In the genomic region with DNA sequence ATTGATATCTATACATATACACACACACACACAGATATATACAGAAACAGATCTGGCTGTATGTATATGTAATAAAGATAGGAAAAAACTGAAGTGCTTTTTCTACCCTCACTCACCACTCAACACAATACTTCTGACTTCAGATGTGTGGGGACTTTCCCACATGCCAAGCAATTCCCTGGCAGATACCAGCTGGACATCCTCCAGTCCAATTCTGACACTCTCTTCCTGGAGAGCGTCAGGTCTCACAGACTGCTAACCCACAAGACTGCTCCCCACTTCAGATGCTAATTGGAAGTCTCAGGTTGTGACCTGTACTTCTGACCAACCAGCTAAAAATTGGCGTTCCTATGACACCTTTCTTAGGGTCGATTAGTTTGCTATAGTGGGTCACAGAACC, we compare ENCODE assay signal across 26 cellular contexts.
DNase-seq lines count a peak whose midpoint lies in the region; ATAC-seq and TF ChIP-seq lines count a peak whose summit lies in the region.
"Had no signal": no experiment of that assay in that cellular context is flagged by ENCODE, and none has a peak within 500 bp of the region (broad histone marks: within the 10 kb centered on the region; RNA-seq: fewer than 3 reads in every experiment).

No MANE protein-coding gene starts in this region.

- peaks cover 57 to 61% of the 10 kb centered on the region in 2 experiments for H3K4me1 ChIP-seq in neutrophil (ENCODE audit: control insufficient read depth in 1 of 2, insufficient read depth in 1 of 2, low read depth in 1 of 2, low read length in 1 of 2)
- H3K4me1 ChIP-seq in aorta (ENCODE audit: control insufficient read depth in 1 of 2, insufficient read depth in 2 of 2, low read length in 2 of 2) = peaks cover 0 to 2% of the 10 kb centered on the region in 2 donors
- H3K4me1 ChIP-seq: prostate gland, SJSA1 had no signal

- H3K9me3 ChIP-seq in neutrophil (no peaks in the 10 kb centered on the region), aorta (ENCODE audit: control insufficient read depth, low read length) (no peaks in the 10 kb centered on the region)
- H3K9me3 ChIP-seq: esophagus muscularis mucosa, lower lobe of right lung, prostate gland, SJSA1, thoracic aorta had no signal

- H3K27me3 ChIP-seq in neutrophil (no peaks in the 10 kb centered on the region), aorta (ENCODE audit: control insufficient read depth in 1 of 2, insufficient read depth in 2 of 2, low read length in 1 of 2) (no peaks in the 10 kb centered on the region)
- H3K27me3 ChIP-seq: esophagus muscularis mucosa, SJSA1 had no signal

- H3K27ac ChIP-seq in neutrophil (peak overlapping the region; percentile 44), aorta (ENCODE audit: low read depth in 1 of 2, low read length in 2 of 2) (no peak overlapping the region)
- H3K27ac ChIP-seq: esophagus muscularis mucosa, lower lobe of right lung, prostate gland, SJSA1, thoracic aorta had no signal

- CTCF ChIA-PET in activated CD4-positive, alpha-beta T cell treated with anti-CD3 and anti-CD28 coated beads for 36 hours (lab: Charles Lee) = interaction anchor here (1.1 kb wide), 1 partner anchor 8 kb away, joined by 4 read pairs; no protein-coding TSS in a partner anchor

- H3K36me3 Mint-ChIP-seq in IgD-negative memory B cell = peaks cover 12% of the 10 kb centered on the region
- H3K36me3 Mint-ChIP-seq in activated CD4-positive, alpha-beta T cell treated with anti-CD3 and anti-CD28 coated beads for 36 hours (ENCODE audit: low read depth) = peaks cover 14% of the 10 kb centered on the region

- H3K36me3 ChIP-seq in neutrophil (no peaks in the 10 kb centered on the region), aorta (ENCODE audit: control insufficient read depth in 1 of 2, insufficient read depth in 2 of 2, low read length in 1 of 2) (no peaks in the 10 kb centered on the region)
- H3K36me3 ChIP-seq: lower lobe of right lung, prostate gland, SJSA1, thoracic aorta had no signal

- peak; percentile 69 for DNase-seq in GM12865 (ENCODE audit: low read depth)
- DNase-seq in glomerular visceral epithelial cell (ENCODE audit: extremely low spot score) = peak; percentile 47
- DNase-seq in aorta = no peak
- no peak for DNase-seq in ureter (ENCODE audit: low spot score)
- no peak for DNase-seq in activated CD4-positive, alpha-beta T cell treated with anti-CD3 and anti-CD28 coated beads for 36 hours
- DNase-seq: activated naive CD4-positive, alpha-beta T cell; activated T-cell treated with anti-CD3 and anti-CD28 coated beads, Interleukin-2, amount 50 U/mL, for 4 hours; foreskin melanocyte; islet precursor cell; lower lobe of right lung; MM.1S; NCI-H1417 treated with DMSO at 0.1 percent for 48 hours; NCI-H510A treated with DMSO at 0.1 percent for 48 hours; small intestine; stimulated activated CD4-positive, alpha-beta T cell treated with anti-CD3 and anti-CD28 coated beads, Interleukin-2, amount 100 ng/mL, for 24 hours had no signal

- H3K4me1 Mint-ChIP-seq in IgD-negative memory B cell = peaks cover 47 to 57% (median 54%) of the 10 kb centered on the region in 3 donors
- H3K4me1 Mint-ChIP-seq in activated CD4-positive, alpha-beta T cell treated with anti-CD3 and anti-CD28 coated beads for 36 hours = peaks cover 5% of the 10 kb centered on the region
- H3K4me1 Mint-ChIP-seq: brain had no signal

- H3K4me3 ChIP-seq in GM12865 (ENCODE audit: low read depth, low read length) (no peak overlapping the region), neutrophil (ENCODE audit: low read depth in 1 of 2, low read length in 1 of 2) (no peak overlapping the region), aorta (ENCODE audit: low read length in 2 of 2) (no peak overlapping the region)
- H3K4me3 ChIP-seq: esophagus muscularis mucosa, GM23338, K562, lower lobe of right lung, prostate gland, SJSA1, thoracic aorta had no signal

- H3K27me3 Mint-ChIP-seq in IgD-negative memory B cell = no peaks in the 10 kb centered on the region
- H3K27me3 Mint-ChIP-seq in activated CD4-positive, alpha-beta T cell treated with anti-CD3 and anti-CD28 coated beads for 36 hours = no peaks in the 10 kb centered on the region
- H3K27me3 Mint-ChIP-seq: brain had no signal

- no peak overlapping the region for H3K4me3 Mint-ChIP-seq in IgD-negative memory B cell
- no peak overlapping the region for H3K4me3 Mint-ChIP-seq in activated CD4-positive, alpha-beta T cell treated with anti-CD3 and anti-CD28 coated beads for 36 hours
- H3K4me3 Mint-ChIP-seq: activated T-cell treated with anti-CD3 and anti-CD28 coated beads, Interleukin-2, amount 50 U/mL, for 4 hours; brain; CD14-positive monocyte; GM23338 had no signal

- peaks cover 0 to 2% (median 0%) of the 10 kb centered on the region in 3 donors for H3K9me3 Mint-ChIP-seq in IgD-negative memory B cell
- no peaks in the 10 kb centered on the region for H3K9me3 Mint-ChIP-seq in activated CD4-positive, alpha-beta T cell treated with anti-CD3 and anti-CD28 coated beads for 36 hours (ENCODE audit: low read depth)
- H3K9me3 Mint-ChIP-seq: activated T-cell treated with anti-CD3 and anti-CD28 coated beads, Interleukin-2, amount 50 U/mL, for 4 hours; GM23338 had no signal

- intact Hi-C loops in aorta (cut with DNase I) = no loop called here
- intact Hi-C loops in activated CD4-positive, alpha-beta T cell treated with anti-CD3 and anti-CD28 coated beads for 36 hours (cut with DNase I, micrococcal nuclease) = no loop called here

- ATAC-seq in aorta (ENCODE audit: low FRiP score) = no peak
- no peak for ATAC-seq in activated CD4-positive, alpha-beta T cell treated with anti-CD3 and anti-CD28 coated beads for 36 hours
- ATAC-seq: activated T-cell treated with anti-CD3 and anti-CD28 coated beads, Interleukin-2, amount 50 U/mL, for 4 hours; GM23338; K562; Panc1 had no signal

- POLR2A ChIA-PET in activated CD4-positive, alpha-beta T cell treated with anti-CD3 and anti-CD28 coated beads for 36 hours (lab: Charles Lee) = no interaction called here

- peak overlapping the region; percentile 22 to 61 (median 49) for H3K27ac Mint-ChIP-seq in IgD-negative memory B cell
- no peak overlapping the region for H3K27ac Mint-ChIP-seq in activated CD4-positive, alpha-beta T cell treated with anti-CD3 and anti-CD28 coated beads for 36 hours
- H3K27ac Mint-ChIP-seq: brain, GM23338 had no signal

- 64 to 67% methylated on average over 3 of the region's 3 CpGs for WGBS in aorta, 2 donors

- TF ChIP-seq CTCF in GM12865 (IDR thresholded peaks at IDR 0.05; ENCODE audit: insufficient read depth, low read depth, low read length, missing control alignments) (no peak), neutrophil (IDR thresholded peaks at IDR 0.05) (no peak)

Comparison
In these comparisons a context has a peak if more than half of its experiments do, and no peak if none do; other contexts are left out.
1. DNase-seq: peak in GM12865 (single experiment) and glomerular visceral epithelial cell (single experiment); none in aorta (0 of 2), ureter (single experiment) and activated CD4-positive, alpha-beta T cell treated with anti-CD3 and anti-CD28 coated beads for 36 hours (single experiment).